In genomic region chr7:26694713-26695112, GRCh38 we compare ENCODE assay signal across 4 cellular contexts.
TF ChIP-seq lines count a peak whose summit lies in the region.

No MANE protein-coding gene starts in this region.

TF ChIP-seq in HepG2, 621 proteins besides CTCF, POLR2A, EP300 and RAD21:
- TF ChIP-seq TARDBP (CRISPR knock-in tag; IDR thresholded peaks at IDR 0.05) (no peak), ZBTB7B (CRISPR knock-in tag; IDR thresholded peaks at IDR 0.05) (no peak), ATF5 (CRISPR knock-in tag; IDR thresholded peaks at IDR 0.05; ENCODE audit: low read depth) (no peak), BHLHE40 (IDR thresholded peaks at IDR 0.05; ENCODE audit: low read length) (no peak), MAFF (IDR thresholded peaks at IDR 0.05; ENCODE audit: low read depth, low read length) (peak; percentile 48; the same call in 1 of the 2 replicates), KDM4B (CRISPR knock-in tag; IDR thresholded peaks at IDR 0.05) (no peak), ZNF747 (CRISPR knock-in tag; IDR thresholded peaks at IDR 0.05; ENCODE audit: borderline replicate concordance) (no peak), ZNF430 (CRISPR knock-in tag; IDR thresholded peaks at IDR 0.05) (no peak), MAFK (conservative IDR thresholded peaks at IDR 0.05 in 1 of 2, IDR thresholded peaks at IDR 0.05 in 1 of 2; ENCODE audit: low read length in 2 of 2) (peak; percentile 1 to 75; a peak in 3 of 4 replicates)
TF ChIP-seq in HepG2: peak in this region for 2.

TF ChIP-seq in HEK293, 187 proteins besides CTCF, POLR2A, EP300 and RAD21:
- no peak for TF ChIP-seq ZNF670 (tag by site-specific recombination; IDR thresholded peaks at IDR 0.05; ENCODE audit: low read depth)
- TF ChIP-seq FEZF1 (tag by site-specific recombination; IDR thresholded peaks at IDR 0.05): peak; percentile 41

TF ChIP-seq in K562, 482 proteins besides CTCF, POLR2A, EP300 and RAD21:
- TF ChIP-seq MAFG (tag; conservative IDR thresholded peaks at IDR 0.05) (0 out of 2 replicates have a peak, but pooled peaks have one; percentile 13), MTA3 (IDR thresholded peaks at IDR 0.05; ENCODE audit: borderline replicate concordance) (no peak), C11orf30 (IDR thresholded peaks at IDR 0.05; ENCODE audit: low read depth) (0 out of 2 replicates have a peak, but pooled peaks have one; percentile 13), ZNF316 (IDR thresholded peaks at IDR 0.05) (peak; percentile 24; the same call in 1 of the 2 replicates), GTF3C2 (IDR thresholded peaks at IDR 0.05; ENCODE audit: borderline replicate concordance, extremely low read depth, insufficient read length) (no peak), BCOR (IDR thresholded peaks at IDR 0.05) (no peak)

TF ChIP-seq in neural cell, 6 proteins besides CTCF, POLR2A, EP300 and RAD21:
- TF ChIP-seq SMC3 (conservative IDR thresholded peaks at IDR 0.05; ENCODE audit: poor library complexity): no peak
- no peak for TF ChIP-seq MXI1 (conservative IDR thresholded peaks at IDR 0.05; ENCODE audit: poor library complexity, severe bottlenecking)
- TF ChIP-seq POLR2AphosphoS5 (IDR thresholded peaks at IDR 0.05): no peak
